Comparison of ENCODE assay signal across 20 cellular contexts in the genomic region with DNA sequence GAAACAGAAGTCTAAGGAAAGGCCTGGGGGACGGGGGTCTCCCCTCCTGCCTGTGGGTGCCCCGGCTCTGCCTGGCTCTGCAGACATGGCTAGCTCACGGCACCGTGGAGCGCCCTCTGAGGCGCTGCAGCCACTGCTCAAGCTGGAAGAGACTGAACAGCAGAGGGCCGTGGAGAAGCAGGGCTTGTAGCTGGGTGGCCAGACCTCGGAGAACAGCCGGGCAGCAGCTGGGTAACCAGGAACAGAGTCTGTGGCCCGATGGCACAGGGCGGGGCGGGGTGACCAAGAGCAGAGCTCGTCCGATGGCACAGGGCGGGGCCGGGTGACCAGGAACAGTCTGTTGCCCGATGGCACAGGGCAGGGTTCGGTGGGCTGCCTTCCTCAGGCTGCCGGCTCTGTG. TPM values are rescaled to one million over a fixed set of nuclear protein-coding genes. Genes with fewer than 3 reads are reported as not detected.
"Had no signal": no experiment of that assay in that cellular context is flagged by ENCODE, and none has a peak within 500 bp of the region (broad histone marks: within the 10 kb centered on the region; RNA-seq: fewer than 3 reads in every experiment).

No MANE protein-coding gene starts in this region.

- H3K4me1 Mint-ChIP-seq: activated naive CD4-positive, alpha-beta T cell treated with anti-CD3 and anti-CD28 coated beads, Interleukin-2, amount 10 ng/mL, durations not matched to agents 7 days and 5 days; endodermal cell; nephron; stimulated activated naive B cell treated with anti-CD40 and anti-IgM and Interleukin-4, amounts not matched to agents 10 μg/mL and 1 μg/mL and 100 μg/mL, for 72 hours had no signal

- H3K27me3 Mint-ChIP-seq: activated naive CD4-positive, alpha-beta T cell treated with anti-CD3 and anti-CD28 coated beads, Interleukin-2, amount 10 ng/mL, durations not matched to agents 7 days and 5 days; activated T-cell treated with anti-CD3 and anti-CD28 coated beads, Interleukin-2, amount 50 U/mL, for 24 hours; stimulated activated naive B cell treated with anti-CD40 and anti-IgM and Interleukin-4, amounts not matched to agents 10 μg/mL and 1 μg/mL and 100 μg/mL, for 72 hours; type B pancreatic cell had no signal

- H3K27me3 ChIP-seq: gastroesophageal sphincter, heart right ventricle, suprapubic skin had no signal

- H3K9me3 ChIP-seq: gastroesophageal sphincter, heart right ventricle, suprapubic skin had no signal

- FAIRE-seq: astrocyte, bronchial epithelial cell, keratinocyte had no signal

- H3K4me3 Mint-ChIP-seq: activated naive CD4-positive, alpha-beta T cell treated with anti-CD3 and anti-CD28 coated beads, Interleukin-2, amount 10 ng/mL, durations not matched to agents 7 days and 5 days; activated T-cell treated with anti-CD3 and anti-CD28 coated beads, Interleukin-2, amount 50 U/mL, for 24 hours; endodermal cell; nephron; stimulated activated naive B cell treated with anti-CD40 and anti-IgM and Interleukin-4, amounts not matched to agents 10 μg/mL and 1 μg/mL and 100 μg/mL, for 72 hours; T-helper 1 cell treated with Interleukin-12 subunit alpha and Interleukin-12 subunit beta and Interleukin-4 antibody, amounts not matched to agents 30 μg/mL and 1 μg/mL, for 36 hours; type B pancreatic cell had no signal

- H3K4me3 ChIP-seq: gastroesophageal sphincter, heart right ventricle, suprapubic skin had no signal

- DNase-seq: activated CD4-positive, alpha-beta T cell treated with anti-CD3 and anti-CD28 coated beads, Interleukin-2, amount 50 U/mL, for 48 hours; activated naive CD4-positive, alpha-beta T cell treated with anti-CD3 and anti-CD28 coated beads, Interleukin-2, amount 10 ng/mL, durations not matched to agents 7 days and 5 days; activated T-cell treated with anti-CD3 and anti-CD28 coated beads, Interleukin-2, amount 50 U/mL, for 24 hours; endodermal cell; erythroblast; heart right ventricle; left ventricle myocardium superior; mesendoderm; stimulated activated naive B cell treated with anti-CD40 and anti-IgM and Interleukin-4, amounts not matched to agents 10 μg/mL and 1 μg/mL and 100 μg/mL, for 72 hours; WERI-Rb-1 had no signal

- H3K4me1 ChIP-seq: gastroesophageal sphincter, heart right ventricle, suprapubic skin had no signal

- H3K9me3 Mint-ChIP-seq: activated naive CD4-positive, alpha-beta T cell treated with anti-CD3 and anti-CD28 coated beads, Interleukin-2, amount 10 ng/mL, durations not matched to agents 7 days and 5 days; activated T-cell treated with anti-CD3 and anti-CD28 coated beads, Interleukin-2, amount 50 U/mL, for 24 hours; endodermal cell; nephron; stimulated activated naive B cell treated with anti-CD40 and anti-IgM and Interleukin-4, amounts not matched to agents 10 μg/mL and 1 μg/mL and 100 μg/mL, for 72 hours; T-helper 1 cell treated with Interleukin-12 subunit alpha and Interleukin-12 subunit beta and Interleukin-4 antibody, amounts not matched to agents 30 μg/mL and 1 μg/mL, for 36 hours; type B pancreatic cell had no signal

- ATAC-seq: gastroesophageal sphincter; heart right ventricle; left ventricle myocardium superior; stimulated activated naive B cell treated with anti-CD40 and anti-IgM and Interleukin-4, amounts not matched to agents 10 μg/mL and 1 μg/mL and 100 μg/mL, for 72 hours had no signal

- H3K27ac Mint-ChIP-seq: activated naive CD4-positive, alpha-beta T cell treated with anti-CD3 and anti-CD28 coated beads, Interleukin-2, amount 10 ng/mL, durations not matched to agents 7 days and 5 days; activated T-cell treated with anti-CD3 and anti-CD28 coated beads, Interleukin-2, amount 50 U/mL, for 24 hours; endodermal cell; nephron; stimulated activated naive B cell treated with anti-CD40 and anti-IgM and Interleukin-4, amounts not matched to agents 10 μg/mL and 1 μg/mL and 100 μg/mL, for 72 hours; T-helper 1 cell treated with Interleukin-12 subunit alpha and Interleukin-12 subunit beta and Interleukin-4 antibody, amounts not matched to agents 30 μg/mL and 1 μg/mL, for 36 hours; type B pancreatic cell had no signal

- H3K36me3 Mint-ChIP-seq: activated naive CD4-positive, alpha-beta T cell treated with anti-CD3 and anti-CD28 coated beads, Interleukin-2, amount 10 ng/mL, durations not matched to agents 7 days and 5 days; type B pancreatic cell had no signal

- H3K27ac ChIP-seq: gastroesophageal sphincter, heart right ventricle, suprapubic skin, WERI-Rb-1 had no signal

RNA-seq across cellular contexts. Expression of gene ANO9, which starts 47.2 kb away (rescaled TPM):
- total RNA-seq: chondrocyte, osteocyte had no signal
